Comparison of ENCODE assay signal across 8 cellular contexts in the genomic region with DNA sequence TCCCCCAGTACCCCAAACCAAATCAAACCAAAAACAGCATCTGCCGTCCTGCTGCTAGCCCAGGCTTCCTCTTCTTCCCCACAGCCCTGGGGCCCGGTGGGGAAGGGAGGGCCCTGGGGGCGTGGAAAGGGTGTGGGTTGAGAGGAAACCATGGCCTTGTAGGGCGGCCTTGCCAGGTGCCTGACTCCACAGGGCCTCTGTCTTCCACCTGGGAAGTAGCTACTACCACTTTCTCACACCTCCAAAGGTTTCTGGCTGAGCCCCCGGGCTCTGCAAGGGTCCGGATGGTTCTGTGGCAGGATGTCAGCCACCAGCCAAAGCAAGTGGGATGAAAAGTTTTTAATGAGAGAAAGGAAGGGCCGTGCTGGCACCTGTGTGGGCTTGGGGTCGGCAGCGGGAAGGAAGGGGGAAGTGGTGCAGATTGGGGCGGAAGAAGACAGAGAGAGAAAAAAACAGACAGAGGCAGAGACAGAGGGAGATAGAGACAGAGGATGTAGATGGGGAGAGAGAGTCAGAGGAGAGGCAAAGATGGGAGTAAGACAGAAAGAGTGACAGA. TPM values are rescaled to one million over a fixed set of nuclear protein-coding genes. Genes with fewer than 3 reads are reported as not detected.
DNase-seq lines count a peak whose midpoint lies in the region; ATAC-seq and TF ChIP-seq lines count a peak whose summit lies in the region.

No MANE protein-coding gene starts in this region.

- peaks cover 61% of the 10 kb centered on the region for H3K4me1 Mint-ChIP-seq in activated T-cell treated with anti-CD3 and anti-CD28 coated beads, Interleukin-2, amount 50 U/mL, for 24 hours (ENCODE audit: low read depth)
- peaks cover 51 to 89% (median 81%) of the 10 kb centered on the region in 4 donors for H3K4me1 Mint-ChIP-seq in naive thymus-derived CD8-positive, alpha-beta T cell

- H3K27ac Mint-ChIP-seq in activated T-cell treated with anti-CD3 and anti-CD28 coated beads, Interleukin-2, amount 50 U/mL, for 24 hours = peak overlapping the region; percentile 89
- peak overlapping the region; percentile 87 to 97 (median 92) for H3K27ac Mint-ChIP-seq in naive thymus-derived CD8-positive, alpha-beta T cell

- H3K36me3 ChIP-seq in WERI-Rb-1 = peaks cover 3% of the 10 kb centered on the region

- no peaks in the 10 kb centered on the region for H3K27me3 Mint-ChIP-seq in activated T-cell treated with anti-CD3 and anti-CD28 coated beads, Interleukin-2, amount 50 U/mL, for 24 hours
- H3K27me3 Mint-ChIP-seq in naive thymus-derived CD8-positive, alpha-beta T cell = no peaks in the 10 kb centered on the region

- no peaks in the 10 kb centered on the region for H3K27me3 ChIP-seq in WERI-Rb-1 (ENCODE audit: insufficient read depth, low read depth, severe bottlenecking)

- H3K36me3 Mint-ChIP-seq in activated T-cell treated with anti-CD3 and anti-CD28 coated beads, Interleukin-2, amount 50 U/mL, for 24 hours (ENCODE audit: low read depth) = peaks cover 41% of the 10 kb centered on the region
- H3K36me3 Mint-ChIP-seq in naive thymus-derived CD8-positive, alpha-beta T cell = peaks cover 0 to 53% (median 6%) of the 10 kb centered on the region in 3 donors

- no peaks in the 10 kb centered on the region for H3K9me3 ChIP-seq in WERI-Rb-1 (ENCODE audit: severe bottlenecking)

- peak; percentile 87 for ATAC-seq in GM19438 (IDR thresholded peaks at IDR 0.05; ENCODE audit: low read depth, unreplicated experiment)
- ATAC-seq in naive thymus-derived CD8-positive, alpha-beta T cell = peak; percentile 94 to 96
- no peak for ATAC-seq in GM18505 (IDR thresholded peaks at IDR 0.05; ENCODE audit: unreplicated experiment)

- DNase-seq in Kasumi-1 (lab: John Stamatoyannopoulos, UW) (peak; percentile 80 to 85), NCI-H524 treated with DMSO at 0.1 percent for 48 hours (lab: John Stamatoyannopoulos, UW) (no peak), WERI-Rb-1 (no peak), DMS79 treated with DMSO at 0.1 percent for 48 hours (lab: John Stamatoyannopoulos, UW) (no peak)
- DNase-seq in activated T-cell treated with anti-CD3 and anti-CD28 coated beads, Interleukin-2, amount 50 U/mL, for 24 hours = peak; percentile 69
- peak; percentile 38 to 75 (median 56) for DNase-seq in naive thymus-derived CD8-positive, alpha-beta T cell

- H3K9me3 Mint-ChIP-seq in activated T-cell treated with anti-CD3 and anti-CD28 coated beads, Interleukin-2, amount 50 U/mL, for 24 hours = no peaks in the 10 kb centered on the region
- H3K9me3 Mint-ChIP-seq in naive thymus-derived CD8-positive, alpha-beta T cell = no peaks in the 10 kb centered on the region

- no peak overlapping the region for H3K27ac ChIP-seq in WERI-Rb-1

- POLR2A ChIA-PET in naive thymus-derived CD8-positive, alpha-beta T cell (lab: Charles Lee) = interaction anchor here (0.7 to 2.5 kb wide), 11 partner anchors 9 to 95 kb away, joined by 3 to 13 read pairs (median 5); a partner anchor contains a TSS

- H3K4me3 ChIP-seq in WERI-Rb-1 (ENCODE audit: low read depth, low read length) = no peak overlapping the region

- no peak for TF ChIP-seq CTCF in WERI-Rb-1 (IDR thresholded peaks at IDR 0.05; ENCODE audit: low read depth, low read length)

- TF ChIP-seq POLR2A in GM18505 (IDR thresholded peaks at IDR 0.05; ENCODE audit: borderline replicate concordance, extremely low read depth, insufficient read depth, insufficient read length) = no peak

- peak overlapping the region; percentile 55 for H3K4me3 Mint-ChIP-seq in activated T-cell treated with anti-CD3 and anti-CD28 coated beads, Interleukin-2, amount 50 U/mL, for 24 hours
- H3K4me3 Mint-ChIP-seq in naive thymus-derived CD8-positive, alpha-beta T cell = peak overlapping the region; percentile 76 to 88 (median 81)

RNA-seq across cellular contexts. Expression of a gene that starts 10.5 kb away (rescaled TPM):
- total RNA-seq in naive thymus-derived CD8-positive, alpha-beta T cell = 10 to 100 TPM; 40.8 to 43.2 TPM
- polyA plus RNA-seq in naive thymus-derived CD8-positive, alpha-beta T cell = 100 to 1,000 TPM in 2 of 3 donors, 10 to 100 TPM in 1; 87.9 to 134 (median 126) TPM

RNA-seq across cellular contexts. Expression of a gene that starts 38.4 kb away (rescaled TPM):
- not detected for total RNA-seq in naive thymus-derived CD8-positive, alpha-beta T cell
- polyA plus RNA-seq in naive thymus-derived CD8-positive, alpha-beta T cell = not detected

RNA-seq across cellular contexts. Expression of a gene that starts 42.4 kb away (rescaled TPM):
- not detected for total RNA-seq in naive thymus-derived CD8-positive, alpha-beta T cell
- polyA plus RNA-seq in naive thymus-derived CD8-positive, alpha-beta T cell = under 1 TPM in 1 of 3 donors, not detected in 2; 0.43 TPM

Comparison
In these comparisons a context has a peak if more than half of its experiments do, and no peak if none do; other contexts are left out.
1. DNase-seq: peak in Kasumi-1 (2 of 2), activated T-cell treated with anti-CD3 and anti-CD28 coated beads, Interleukin-2, amount 50 U/mL, for 24 hours (single experiment) and naive thymus-derived CD8-positive, alpha-beta T cell (10 of 10); none in NCI-H524 treated with DMSO at 0.1 percent for 48 hours (single experiment), WERI-Rb-1 (single experiment) and DMS79 treated with DMSO at 0.1 percent for 48 hours (single experiment).